18 cellular contexts compared by ENCODE assay signal in the genomic region with DNA sequence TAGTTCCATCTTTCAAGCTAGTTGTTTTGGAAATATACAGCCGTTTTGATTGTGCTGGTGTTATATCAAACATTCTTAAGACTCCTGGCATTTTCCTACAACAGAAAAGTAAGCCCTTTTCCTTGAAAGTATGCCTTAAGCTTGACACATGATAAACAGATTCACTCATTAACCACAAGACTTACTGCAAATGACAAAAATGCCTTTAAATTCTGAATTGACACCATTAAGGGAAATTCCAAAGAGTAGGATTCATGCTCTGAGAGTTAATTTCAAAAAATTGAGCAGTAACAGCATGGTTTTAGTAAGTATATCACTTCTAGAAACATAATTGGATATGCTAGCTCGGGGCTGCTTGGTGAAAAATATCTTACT. TPM values are rescaled to one million over a fixed set of nuclear protein-coding genes. Genes with fewer than 3 reads are reported as not detected.
DNase-seq lines count a peak whose midpoint lies in the region; ATAC-seq and TF ChIP-seq lines count a peak whose summit lies in the region.
"Had no signal": no experiment of that assay in that cellular context is flagged by ENCODE, and none has a peak within 500 bp of the region (broad histone marks: within the 10 kb centered on the region; RNA-seq: fewer than 3 reads in every experiment).

No MANE protein-coding gene starts in this region.

- no peaks in the 10 kb centered on the region for H3K9me3 Mint-ChIP-seq in activated T-helper 2 cell treated with anti-CD3 and anti-CD28 coated beads, Interferon-gamma antibody, Interleukin-2, Interleukin-4, amounts not matched to agents 10 μg/mL and 5 μg/mL and 100 μg/mL, durations not matched to agents 14 hours and 24 hours and 36 hours
- H3K9me3 Mint-ChIP-seq: activated naive CD8-positive, alpha-beta T cell treated with anti-CD3 and anti-CD28 coated beads, Interleukin-2, amount 10 ng/mL, durations not matched to agents 7 days and 5 days had no signal

- H3K36me3 Mint-ChIP-seq in activated T-helper 2 cell treated with anti-CD3 and anti-CD28 coated beads, Interferon-gamma antibody, Interleukin-2, Interleukin-4, amounts not matched to agents 10 μg/mL and 5 μg/mL and 100 μg/mL, durations not matched to agents 14 hours and 24 hours and 36 hours (ENCODE audit: low read depth), result peaks cover 25% of the 10 kb centered on the region

- peak; percentile 24 for DNase-seq in AG20443 (ENCODE audit: low spot score)
- DNase-seq in GM03348 (ENCODE audit: low spot score), result peak; percentile 44
- no peak for DNase-seq in RWPE2 (ENCODE audit: low spot score)
- peak; percentile 18 for DNase-seq in glomerular visceral epithelial cell (ENCODE audit: extremely low spot score)
- DNase-seq in activated T-helper 2 cell treated with anti-CD3 and anti-CD28 coated beads, Interferon-gamma antibody, Interleukin-2, Interleukin-4, amounts not matched to agents 10 μg/mL and 5 μg/mL and 100 μg/mL, durations not matched to agents 14 hours and 24 hours and 36 hours (ENCODE audit: low spot score), result no peak
- no peak for DNase-seq in COLO668 (lab: John Stamatoyannopoulos, UW; ENCODE audit: unreplicated experiment)
- DNase-seq in mucosa of gallbladder (ENCODE audit: low spot score), result no peak
- DNase-seq: activated naive CD8-positive, alpha-beta T cell treated with anti-CD3 and anti-CD28 coated beads, Interleukin-2, amount 10 ng/mL, durations not matched to agents 7 days and 5 days; cortex of kidney; heart right ventricle; left ventricle myocardium inferior; NCI-H526 treated with DMSO at 0.1 percent for 48 hours; SHP77; WERI-Rb-1 had no signal

- H3K27ac ChIP-seq in RWPE2 (ENCODE audit: poor library complexity, severe bottlenecking), result no peak overlapping the region
- H3K27ac ChIP-seq: heart right ventricle, left ventricle myocardium inferior, WERI-Rb-1 had no signal

- ATAC-seq in RWPE2 (ENCODE audit: low read depth) (no peak), GM21723 (IDR thresholded peaks at IDR 0.05; ENCODE audit: unreplicated experiment) (no peak)
- ATAC-seq: heart right ventricle had no signal

- TF ChIP-seq CTCF in RWPE2 (IDR thresholded peaks at IDR 0.05; ENCODE audit: poor library complexity, severe bottlenecking), result peak; percentile 36

- H3K27me3 ChIP-seq in RWPE2 (ENCODE audit: insufficient read depth, poor library complexity, severe bottlenecking), result no peaks in the 10 kb centered on the region
- H3K27me3 ChIP-seq: heart right ventricle, MG63 had no signal

- H3K4me1 ChIP-seq in RWPE2 (ENCODE audit: insufficient read depth, poor library complexity, severe bottlenecking), result peaks cover 4% of the 10 kb centered on the region
- H3K4me1 ChIP-seq: Caco-2 had no signal

- H3K4me1 Mint-ChIP-seq in activated T-helper 2 cell treated with anti-CD3 and anti-CD28 coated beads, Interferon-gamma antibody, Interleukin-2, Interleukin-4, amounts not matched to agents 10 μg/mL and 5 μg/mL and 100 μg/mL, durations not matched to agents 14 hours and 24 hours and 36 hours (ENCODE audit: low read depth), result peaks cover 6% of the 10 kb centered on the region

- no peak overlapping the region for H3K27ac Mint-ChIP-seq in activated T-helper 2 cell treated with anti-CD3 and anti-CD28 coated beads, Interferon-gamma antibody, Interleukin-2, Interleukin-4, amounts not matched to agents 10 μg/mL and 5 μg/mL and 100 μg/mL, durations not matched to agents 14 hours and 24 hours and 36 hours
- H3K27ac Mint-ChIP-seq: activated naive CD8-positive, alpha-beta T cell treated with anti-CD3 and anti-CD28 coated beads, Interleukin-2, amount 10 ng/mL, durations not matched to agents 7 days and 5 days; B cell had no signal

- no peak overlapping the region for H3K4me3 ChIP-seq in RWPE2 (ENCODE audit: severe bottlenecking)
- H3K4me3 ChIP-seq: heart right ventricle, left ventricle myocardium inferior, MG63 had no signal

- H3K4me3 Mint-ChIP-seq in activated T-helper 2 cell treated with anti-CD3 and anti-CD28 coated beads, Interferon-gamma antibody, Interleukin-2, Interleukin-4, amounts not matched to agents 10 μg/mL and 5 μg/mL and 100 μg/mL, durations not matched to agents 14 hours and 24 hours and 36 hours (ENCODE audit: low read depth), result no peak overlapping the region
- H3K4me3 Mint-ChIP-seq: activated naive CD8-positive, alpha-beta T cell treated with anti-CD3 and anti-CD28 coated beads, Interleukin-2, amount 10 ng/mL, durations not matched to agents 7 days and 5 days; B cell had no signal

- no peaks in the 10 kb centered on the region for H3K9me3 ChIP-seq in RWPE2 (ENCODE audit: severe bottlenecking)
- H3K9me3 ChIP-seq: Caco-2, heart right ventricle, left ventricle myocardium inferior, MG63 had no signal

- H3K27me3 Mint-ChIP-seq in activated T-helper 2 cell treated with anti-CD3 and anti-CD28 coated beads, Interferon-gamma antibody, Interleukin-2, Interleukin-4, amounts not matched to agents 10 μg/mL and 5 μg/mL and 100 μg/mL, durations not matched to agents 14 hours and 24 hours and 36 hours (ENCODE audit: low read depth), result no peaks in the 10 kb centered on the region
- H3K27me3 Mint-ChIP-seq: activated naive CD8-positive, alpha-beta T cell treated with anti-CD3 and anti-CD28 coated beads, Interleukin-2, amount 10 ng/mL, durations not matched to agents 7 days and 5 days; B cell had no signal

- H3K36me3 ChIP-seq in RWPE2 (ENCODE audit: low read depth), result peaks cover 39% of the 10 kb centered on the region

- intact Hi-C loops in activated T-helper 2 cell treated with anti-CD3 and anti-CD28 coated beads, Interferon-gamma antibody, Interleukin-2, Interleukin-4, amounts not matched to agents 10 μg/mL and 5 μg/mL and 100 μg/mL, durations not matched to agents 14 hours and 24 hours and 36 hours (cut with micrococcal nuclease), result loop anchor here (1.0 to 5.0 kb wide), 2 partner anchors 44 to 83 kb away; no protein-coding TSS in a partner anchor

RNA-seq across cellular contexts. Expression of gene PHAF1, which starts 8.5 kb away (rescaled TPM):
- total RNA-seq in activated T-helper 2 cell treated with anti-CD3 and anti-CD28 coated beads, Interferon-gamma antibody, Interleukin-2, Interleukin-4, amounts not matched to agents 10 μg/mL and 5 μg/mL and 100 μg/mL, durations not matched to agents 14 hours and 24 hours and 36 hours, result 17.4 and 17.8 TPM in 2 replicates
- 14.2 TPM for total RNA-seq in mucosa of gallbladder

RNA-seq across cellular contexts. Expression of gene B3GNT9, which starts 49.5 kb away (rescaled TPM):
- 5.0 and 5.1 TPM in 2 replicates for total RNA-seq in activated T-helper 2 cell treated with anti-CD3 and anti-CD28 coated beads, Interferon-gamma antibody, Interleukin-2, Interleukin-4, amounts not matched to agents 10 μg/mL and 5 μg/mL and 100 μg/mL, durations not matched to agents 14 hours and 24 hours and 36 hours
- 14.1 TPM for total RNA-seq in mucosa of gallbladder

RNA-seq across cellular contexts. Expression of gene TRADD, which starts 58.4 kb away (rescaled TPM):
- 35.0 and 38.3 TPM in 2 replicates for total RNA-seq in activated T-helper 2 cell treated with anti-CD3 and anti-CD28 coated beads, Interferon-gamma antibody, Interleukin-2, Interleukin-4, amounts not matched to agents 10 μg/mL and 5 μg/mL and 100 μg/mL, durations not matched to agents 14 hours and 24 hours and 36 hours
- 38.2 TPM for total RNA-seq in mucosa of gallbladder

RNA-seq across cellular contexts. Expression of gene FBXL8, which starts 58.5 kb away (rescaled TPM):
- 26.4 and 26.7 TPM in 2 replicates for total RNA-seq in activated T-helper 2 cell treated with anti-CD3 and anti-CD28 coated beads, Interferon-gamma antibody, Interleukin-2, Interleukin-4, amounts not matched to agents 10 μg/mL and 5 μg/mL and 100 μg/mL, durations not matched to agents 14 hours and 24 hours and 36 hours
- 24.6 TPM for total RNA-seq in mucosa of gallbladder

Comparison
In these comparisons a context has a peak if more than half of its experiments do, and no peak if none do; other contexts are left out.
1. DNase-seq: peak in AG20443 (single experiment), GM03348 (single experiment) and glomerular visceral epithelial cell (single experiment); none in RWPE2 (single experiment), activated T-helper 2 cell treated with anti-CD3 and anti-CD28 coated beads, Interferon-gamma antibody, Interleukin-2, Interleukin-4, amounts not matched to agents 10 μg/mL and 5 μg/mL and 100 μg/mL, durations not matched to agents 14 hours and 24 hours and 36 hours (single experiment), COLO668 (single experiment) and mucosa of gallbladder (single experiment).